In the genomic region with DNA sequence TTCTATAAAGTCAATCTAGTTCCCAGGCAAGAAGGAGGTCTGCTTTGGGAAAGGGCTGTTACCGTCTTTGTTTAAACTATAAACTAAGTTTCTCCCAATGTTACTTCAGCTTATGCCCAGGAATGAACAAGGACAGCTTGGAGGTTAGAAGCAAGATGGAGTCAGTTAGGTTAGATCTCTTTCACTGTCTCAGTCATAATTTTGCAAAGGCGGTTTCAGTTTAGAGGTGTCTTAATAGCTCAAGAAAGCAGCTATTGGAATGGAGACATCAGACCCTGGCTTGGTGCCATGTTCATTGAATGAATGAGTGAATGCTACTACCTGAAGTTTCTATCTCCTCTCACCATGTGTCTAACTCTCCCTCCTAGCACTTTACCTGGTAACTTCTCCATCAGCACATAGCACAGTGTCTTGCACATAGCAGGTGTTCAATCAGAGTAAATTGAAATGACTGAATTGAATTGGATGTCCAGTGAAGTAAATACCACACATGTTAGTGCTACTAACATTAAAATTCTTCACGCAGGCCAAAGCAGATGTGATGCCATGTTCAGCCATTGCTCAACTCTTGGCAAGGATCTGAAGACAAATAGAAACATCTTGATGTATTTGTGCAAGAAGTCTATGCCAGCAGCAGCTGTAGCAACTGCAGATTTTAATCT, we compare ENCODE assay signal across 2 cellular contexts.
A peak's percentile ranks its signal among the peaks of the same experiment; 100 is the strongest.
TF ChIP-seq lines count a peak whose summit lies in the region.

No MANE protein-coding gene starts in this region.

TF ChIP-seq in IMR-90, 13 proteins besides CTCF, POLR2A, EP300 and RAD21:
- TF ChIP-seq MXI1 (IDR thresholded peaks at IDR 0.05; ENCODE audit: borderline replicate concordance, low read depth, low read length): no peak
- peak; percentile 94 for TF ChIP-seq CEBPB (IDR thresholded peaks at IDR 0.05; ENCODE audit: low read depth, low read length)

TF ChIP-seq in HepG2, 621 proteins besides CTCF, POLR2A, EP300 and RAD21:
- TF ChIP-seq ZNF704 (CRISPR knock-in tag; IDR thresholded peaks at IDR 0.05; ENCODE audit: borderline replicate concordance): no peak
- no peak for TF ChIP-seq KAT7 (CRISPR knock-in tag; IDR thresholded peaks at IDR 0.05; ENCODE audit: borderline replicate concordance)
- no peak for TF ChIP-seq PPARG (CRISPR knock-in tag; conservative IDR thresholded peaks at IDR 0.05)
- TF ChIP-seq MAF1 (CRISPR knock-in tag; IDR thresholded peaks at IDR 0.05; ENCODE audit: borderline replicate concordance): no peak
